In the genomic region with DNA sequence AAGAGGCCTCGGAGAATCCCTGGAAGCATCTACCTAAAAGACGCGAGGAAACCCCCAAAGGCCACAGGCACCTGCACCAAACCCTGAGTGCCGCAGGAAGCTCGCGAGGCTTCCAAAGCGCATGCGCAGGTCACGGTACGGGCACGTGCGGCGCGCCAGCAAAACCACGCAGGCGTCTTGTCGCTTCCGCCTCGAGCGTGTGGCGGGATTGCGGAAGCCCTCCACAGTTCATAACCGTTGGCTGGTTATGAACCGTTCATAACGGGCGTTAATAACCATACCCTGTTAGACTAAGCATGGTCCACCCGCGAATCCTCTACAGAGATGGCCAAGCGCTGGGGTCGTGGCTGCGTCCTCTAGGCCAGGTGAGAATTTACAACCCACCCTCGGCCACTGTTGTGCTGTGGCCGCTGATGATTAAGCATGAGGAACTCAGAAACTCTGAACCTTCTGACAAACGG, we compare ENCODE assay signal across 8 cellular contexts. TPM values are rescaled to one million over a fixed set of nuclear protein-coding genes. Genes with fewer than 3 reads are reported as not detected.
A peak's percentile ranks its signal among the peaks of the same experiment; 100 is the strongest.
DNase-seq lines count a peak whose midpoint lies in the region; TF ChIP-seq lines count a peak whose summit lies in the region.

No MANE protein-coding gene starts in this region.

- H3K27me3 ChIP-seq in HAP-1 (ENCODE audit: low read depth), result no peaks in the 10 kb centered on the region

- H3K27ac Mint-ChIP-seq in T-helper 1 cell treated with Interleukin-12 subunit alpha and Interleukin-12 subunit beta and Interleukin-4 antibody, amounts not matched to agents 30 μg/mL and 1 μg/mL, for 36 hours, result peak overlapping the region; percentile 73

- TF ChIP-seq POLR2A in GM19099 (IDR thresholded peaks at IDR 0.05; ENCODE audit: extremely low read depth, insufficient read length, low read depth), result peak; percentile 59

- peak overlapping the region; percentile 67 for H3K4me3 Mint-ChIP-seq in T-helper 1 cell treated with Interleukin-12 subunit alpha and Interleukin-12 subunit beta and Interleukin-4 antibody, amounts not matched to agents 30 μg/mL and 1 μg/mL, for 36 hours

- peaks cover 12% of the 10 kb centered on the region for H3K4me1 Mint-ChIP-seq in T-helper 1 cell treated with Interleukin-12 subunit alpha and Interleukin-12 subunit beta and Interleukin-4 antibody, amounts not matched to agents 30 μg/mL and 1 μg/mL, for 36 hours (ENCODE audit: low read depth)

- H3K27me3 Mint-ChIP-seq in T-helper 1 cell treated with Interleukin-12 subunit alpha and Interleukin-12 subunit beta and Interleukin-4 antibody, amounts not matched to agents 30 μg/mL and 1 μg/mL, for 36 hours (ENCODE audit: low read depth), result peaks cover 4% of the 10 kb centered on the region

- H3K9me3 ChIP-seq in HAP-1, result no peaks in the 10 kb centered on the region

- H3K4me3 ChIP-seq in HAP-1, result no peak overlapping the region

- peaks cover 5% of the 10 kb centered on the region; the same call in 1 of the 2 replicates for H3K4me1 ChIP-seq in HAP-1

- peaks cover 12% of the 10 kb centered on the region for H3K36me3 ChIP-seq in HAP-1 (replicated peaks)

- DNase-seq in amniotic epithelial cell (ENCODE audit: low read depth) (peak; percentile 29), kidney tubule cell (ENCODE audit: low spot score) (peak; percentile 55), SK-N-DZ (ENCODE audit: low spot score) (no peak), NCI-H2081 (lab: John Stamatoyannopoulos, UW) (no peak), HAP-1 (ENCODE audit: low spot score in 2 of 2) (no peak)
- peak; percentile 84 for DNase-seq in stimulated activated CD4-positive, alpha-beta T cell treated with anti-CD3 and anti-CD28 coated beads, Interleukin-4, amount 100 ng/mL, for 1 hour

- H3K36me3 Mint-ChIP-seq in T-helper 1 cell treated with Interleukin-12 subunit alpha and Interleukin-12 subunit beta and Interleukin-4 antibody, amounts not matched to agents 30 μg/mL and 1 μg/mL, for 36 hours (ENCODE audit: low read depth), result peaks cover 16% of the 10 kb centered on the region

- in situ Hi-C loops in HAP-1 (cut with MboI; ENCODE audit: low sequenced_read_pairs), result loop anchor here (10.0 kb wide), 1 partner anchor 157 kb away; no protein-coding TSS in a partner anchor

- H3K9me3 Mint-ChIP-seq in T-helper 1 cell treated with Interleukin-12 subunit alpha and Interleukin-12 subunit beta and Interleukin-4 antibody, amounts not matched to agents 30 μg/mL and 1 μg/mL, for 36 hours, result no peaks in the 10 kb centered on the region

RNA-seq across cellular contexts. Expression of a gene that starts 46.4 kb away (rescaled TPM):
- 20.9 and 23.7 TPM in 2 replicates for polyA plus RNA-seq in SK-N-DZ (2014; cell fraction: cytosol; rRNA removed)
- 14.6 and 38.4 TPM in 2 replicates for polyA plus RNA-seq in SK-N-DZ (2014; cell fraction: nucleus; rRNA removed)

RNA-seq across cellular contexts. Expression of a gene that starts 46.9 kb away (rescaled TPM):
- 91.1 and 93.4 TPM in 2 replicates for polyA plus RNA-seq in SK-N-DZ (2014; cell fraction: cytosol; rRNA removed)
- polyA plus RNA-seq in SK-N-DZ (2014; cell fraction: nucleus; rRNA removed), result 166 and 276 TPM in 2 replicates

Comparison
In these comparisons a context has a peak if more than half of its experiments do, and no peak if none do; other contexts are left out.
1. DNase-seq: peak in amniotic epithelial cell (single experiment), kidney tubule cell (single experiment) and stimulated activated CD4-positive, alpha-beta T cell treated with anti-CD3 and anti-CD28 coated beads, Interleukin-4, amount 100 ng/mL, for 1 hour (single experiment); none in SK-N-DZ (single experiment), NCI-H2081 (0 of 2) and HAP-1 (0 of 2).